Comparison of ENCODE assay signal across 22 cellular contexts in the genomic region with DNA sequence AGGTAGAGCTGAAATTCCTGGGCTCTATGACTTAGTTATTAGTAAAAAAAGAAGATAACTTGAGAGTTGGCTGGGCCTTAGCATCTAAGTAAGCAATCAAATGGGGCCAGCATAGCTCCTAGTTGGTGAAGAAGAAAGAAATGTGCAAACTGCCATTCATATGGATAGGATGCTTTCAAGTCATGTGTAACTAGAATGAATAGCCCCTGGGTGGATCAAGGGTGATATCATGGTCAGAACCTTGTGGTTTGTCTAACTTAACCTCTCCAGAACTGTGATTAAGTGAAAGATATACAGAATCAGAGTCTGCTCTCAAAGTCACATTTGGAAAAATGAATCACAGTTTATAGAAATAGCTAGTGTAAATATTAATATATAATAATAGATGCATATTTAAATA.
DNase-seq lines count a peak whose midpoint lies in the region; ATAC-seq, FAIRE-seq and TF ChIP-seq lines count a peak whose summit lies in the region.
"Had no signal": no experiment of that assay in that cellular context is flagged by ENCODE, and none has a peak within 500 bp of the region (broad histone marks: within the 10 kb centered on the region; RNA-seq: fewer than 3 reads in every experiment).

No MANE protein-coding gene starts in this region.

- H3K4me3 Mint-ChIP-seq in WTC11, result no peak overlapping the region
- H3K4me3 Mint-ChIP-seq: CD4-positive, CD25-positive, alpha-beta regulatory T cell; CD8-positive, alpha-beta memory T cell; IgD-negative memory B cell had no signal

- no peaks in the 10 kb centered on the region for H4K20me1 ChIP-seq in PC-3 (ENCODE audit: low read length)

- H3K27me3 Mint-ChIP-seq in WTC11 (ENCODE audit: low read depth), result no peaks in the 10 kb centered on the region
- H3K27me3 Mint-ChIP-seq: CD4-positive, CD25-positive, alpha-beta regulatory T cell; CD8-positive, alpha-beta memory T cell; IgD-negative memory B cell had no signal

- no peak overlapping the region for H3K9ac ChIP-seq in PC-3 (ENCODE audit: low read length)
- no peak overlapping the region for H3K9ac ChIP-seq in iPS-18a (ENCODE audit: low read length)

- TF ChIP-seq CTCF in PC-3 (conservative IDR thresholded peaks at IDR 0.05; ENCODE audit: low read depth, low read length), result no peak
- no peak for TF ChIP-seq CTCF in WTC11 (IDR thresholded peaks at IDR 0.05)

- POLR2A ChIA-PET in PC-3 (lab: Charles Lee; ENCODE audit: unreplicated experiment), result interaction anchor here (0.6 kb wide), 1 partner anchor 196 kb away, joined by 5 read pairs; no protein-coding TSS in a partner anchor
- POLR2A ChIA-PET in WTC11 (lab: Charles Lee), result no interaction called here

- no peaks in the 10 kb centered on the region for H3K9me2 ChIP-seq in PC-3 (replicated peaks; ENCODE audit: low read length)

- H3K4me1 ChIP-seq in PC-3 (ENCODE audit: insufficient read depth, low read length) (peaks cover 37% of the 10 kb centered on the region), iPS-18a (ENCODE audit: control insufficient read depth, low read depth, low read length) (peaks cover 16% of the 10 kb centered on the region)
- H3K4me1 ChIP-seq: BE2C, HAP-1 had no signal

- H3K79me2 ChIP-seq in PC-3 (ENCODE audit: low read length), result peaks cover 18% of the 10 kb centered on the region

- peaks cover 30% of the 10 kb centered on the region for H3K36me3 Mint-ChIP-seq in WTC11
- H3K36me3 Mint-ChIP-seq: CD4-positive, CD25-positive, alpha-beta regulatory T cell; CD8-positive, alpha-beta memory T cell had no signal

- no peak overlapping the region for H3K27ac Mint-ChIP-seq in WTC11
- H3K27ac Mint-ChIP-seq: CD4-positive, CD25-positive, alpha-beta regulatory T cell; CD8-positive, alpha-beta memory T cell; IgD-negative memory B cell had no signal

- H3K27ac ChIP-seq in PC-3 (ENCODE audit: low read length), result peak overlapping the region; percentile 5; the same call in 1 of the 2 replicates
- H3K27ac ChIP-seq in iPS-18a (ENCODE audit: low read length), result no peak overlapping the region

- H3K4me1 Mint-ChIP-seq in WTC11, result peaks cover 15% of the 10 kb centered on the region
- H3K4me1 Mint-ChIP-seq: CD4-positive, CD25-positive, alpha-beta regulatory T cell; CD8-positive, alpha-beta memory T cell; IgD-negative memory B cell had no signal

- H3K4me2 ChIP-seq in PC-3 (ENCODE audit: low read length), result no peak overlapping the region

- no TSS peak for BruUV-seq in PC-3 (replicated peaks; lab: Mats Ljungman, UMichigan)

- no peak for FAIRE-seq in frontal cortex (lab: Jason Lieb, UNC)
- FAIRE-seq: A204.1, GM12878, HepG2, HTR-8/SVneo had no signal

- peaks cover 28% of the 10 kb centered on the region for H3K9me3 Mint-ChIP-seq in WTC11

- peak; percentile 64 for ATAC-seq in PC-3
- peak; percentile 39; the same call in 1 of the 2 replicates for ATAC-seq in WTC11
- ATAC-seq in HG02610 (IDR thresholded peaks at IDR 0.05; ENCODE audit: unreplicated experiment), result no peak
- ATAC-seq: GM12878, HepG2 had no signal

- H3K36me3 ChIP-seq in PC-3 (ENCODE audit: low read depth, low read length) (peaks cover 5% of the 10 kb centered on the region; the same call in 1 of the 2 replicates), iPS-18a (ENCODE audit: control insufficient read depth, low read depth, low read length) (no peaks in the 10 kb centered on the region)
- H3K36me3 ChIP-seq: BE2C, HAP-1 had no signal

- intact Hi-C loops in PC-3 (cut with micrococcal nuclease), result no loop called here

- no peaks in the 10 kb centered on the region for H3K9me3 ChIP-seq in PC-3 (ENCODE audit: low read length)
- H3K9me3 ChIP-seq in iPS-18a (ENCODE audit: control insufficient read depth, low read depth, low read length), result no peaks in the 10 kb centered on the region
- H3K9me3 ChIP-seq: BE2C, HAP-1 had no signal

- H3F3A ChIP-seq in PC-3 (ENCODE audit: low read length, unreplicated experiment), result no peaks in the 10 kb centered on the region

- H3K4me3 ChIP-seq in PC-3 (ENCODE audit: low read length), result no peak overlapping the region
- H3K4me3 ChIP-seq in iPS-18a (ENCODE audit: low read length), result peak overlapping the region; percentile 5
- H3K4me3 ChIP-seq: GM12878, HAP-1 had no signal

- CTCF ChIA-PET in PC-3 (lab: Charles Lee), result no interaction called here
- CTCF ChIA-PET in WTC11 (lab: Charles Lee), result interaction anchor here (1.2 to 1.5 kb wide), 2 partner anchors 17 to 287 kb away, joined by 3 to 4 read pairs; a partner anchor contains a TSS

- DNase-seq in PC-3 (peak; percentile 52), WTC11 (ENCODE audit: low spot score) (no peak), iPS-NIHi11 (ENCODE audit: low spot score) (no peak), frontal cortex (ENCODE audit: low spot score in 2 of 2) (no peak)
- no peak for DNase-seq in effector CD8-positive, alpha-beta T cell (lab: John Stamatoyannopoulos, UW)
- DNase-seq: ACHN; BE2C; CD4-positive, CD25-positive, alpha-beta regulatory T cell; CD8-positive, alpha-beta memory T cell; COR-L47; DMS 273 treated with DMSO at 0.1 percent for 48 hours; DMS53; DND-41; EL had no signal

- H3K27me3 ChIP-seq in PC-3 (ENCODE audit: low read length) (no peaks in the 10 kb centered on the region), iPS-18a (ENCODE audit: control insufficient read depth, insufficient read depth, low read length) (no peaks in the 10 kb centered on the region)
- H3K27me3 ChIP-seq: BE2C had no signal

- H2AFZ ChIP-seq in PC-3 (ENCODE audit: low read length), result no peak overlapping the region

TF ChIP-seq in WTC11, 78 proteins besides CTCF, POLR2A, EP300 and RAD21:
- no peak for TF ChIP-seq FOXP1 (CRISPR knock-in tag; IDR thresholded peaks at IDR 0.05; ENCODE audit: borderline replicate concordance)
- TF ChIP-seq PRRX2 (CRISPR knock-in tag; IDR thresholded peaks at IDR 0.05), result no peak
- TF ChIP-seq, protein P1, sequence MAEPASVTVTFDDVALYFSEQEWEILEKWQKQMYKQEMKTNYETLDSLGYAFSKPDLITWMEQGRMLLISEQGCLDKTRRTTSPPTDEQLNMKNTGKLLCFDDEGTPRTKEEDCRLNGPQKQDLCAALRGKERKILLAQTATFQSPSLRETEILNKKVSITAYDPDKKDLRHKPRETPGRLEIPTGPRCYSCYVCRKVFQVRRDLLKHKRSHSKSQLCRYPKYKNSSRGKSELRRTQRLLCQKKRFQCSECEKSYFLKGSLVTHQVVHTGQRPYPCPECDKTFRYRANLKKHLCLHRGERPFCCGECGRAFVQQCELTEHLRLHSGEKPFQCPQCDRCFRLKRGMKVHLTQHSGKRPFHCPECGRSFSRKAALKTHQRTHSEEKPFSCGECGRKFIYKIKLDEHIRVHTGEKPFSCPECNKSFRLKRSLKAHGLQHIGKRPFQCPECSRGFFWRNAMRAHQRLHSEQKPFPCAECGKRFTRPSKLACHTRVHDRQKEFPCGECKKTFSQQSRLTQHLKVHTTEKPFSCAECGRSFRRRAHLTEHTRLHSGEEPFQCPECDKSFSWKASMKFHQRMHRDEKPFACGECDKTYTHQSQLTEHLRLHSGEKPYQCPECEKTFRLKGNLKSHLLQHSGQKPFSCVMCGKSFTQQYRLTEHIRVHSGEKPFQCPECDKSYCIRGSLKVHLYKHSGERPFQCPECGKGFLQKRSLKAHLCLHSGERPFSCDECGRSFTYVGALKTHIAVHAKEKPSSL (CRISPR knock-in tag; conservative IDR thresholded peaks at IDR 0.05), result no peak
- no peak for TF ChIP-seq KAT7 (CRISPR knock-in tag; IDR thresholded peaks at IDR 0.05; ENCODE audit: borderline replicate concordance)
- TF ChIP-seq, protein P2, sequence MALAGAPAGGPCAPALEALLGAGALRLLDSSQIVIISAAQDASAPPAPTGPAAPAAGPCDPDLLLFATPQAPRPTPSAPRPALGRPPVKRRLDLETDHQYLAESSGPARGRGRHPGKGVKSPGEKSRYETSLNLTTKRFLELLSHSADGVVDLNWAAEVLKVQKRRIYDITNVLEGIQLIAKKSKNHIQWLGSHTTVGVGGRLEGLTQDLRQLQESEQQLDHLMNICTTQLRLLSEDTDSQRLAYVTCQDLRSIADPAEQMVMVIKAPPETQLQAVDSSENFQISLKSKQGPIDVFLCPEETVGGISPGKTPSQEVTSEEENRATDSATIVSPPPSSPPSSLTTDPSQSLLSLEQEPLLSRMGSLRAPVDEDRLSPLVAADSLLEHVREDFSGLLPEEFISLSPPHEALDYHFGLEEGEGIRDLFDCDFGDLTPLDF (CRISPR knock-in tag; IDR thresholded peaks at IDR 0.05), result no peak
- no peak for TF ChIP-seq SOX15 (CRISPR knock-in tag; IDR thresholded peaks at IDR 0.05)
- TF ChIP-seq, protein P3, sequence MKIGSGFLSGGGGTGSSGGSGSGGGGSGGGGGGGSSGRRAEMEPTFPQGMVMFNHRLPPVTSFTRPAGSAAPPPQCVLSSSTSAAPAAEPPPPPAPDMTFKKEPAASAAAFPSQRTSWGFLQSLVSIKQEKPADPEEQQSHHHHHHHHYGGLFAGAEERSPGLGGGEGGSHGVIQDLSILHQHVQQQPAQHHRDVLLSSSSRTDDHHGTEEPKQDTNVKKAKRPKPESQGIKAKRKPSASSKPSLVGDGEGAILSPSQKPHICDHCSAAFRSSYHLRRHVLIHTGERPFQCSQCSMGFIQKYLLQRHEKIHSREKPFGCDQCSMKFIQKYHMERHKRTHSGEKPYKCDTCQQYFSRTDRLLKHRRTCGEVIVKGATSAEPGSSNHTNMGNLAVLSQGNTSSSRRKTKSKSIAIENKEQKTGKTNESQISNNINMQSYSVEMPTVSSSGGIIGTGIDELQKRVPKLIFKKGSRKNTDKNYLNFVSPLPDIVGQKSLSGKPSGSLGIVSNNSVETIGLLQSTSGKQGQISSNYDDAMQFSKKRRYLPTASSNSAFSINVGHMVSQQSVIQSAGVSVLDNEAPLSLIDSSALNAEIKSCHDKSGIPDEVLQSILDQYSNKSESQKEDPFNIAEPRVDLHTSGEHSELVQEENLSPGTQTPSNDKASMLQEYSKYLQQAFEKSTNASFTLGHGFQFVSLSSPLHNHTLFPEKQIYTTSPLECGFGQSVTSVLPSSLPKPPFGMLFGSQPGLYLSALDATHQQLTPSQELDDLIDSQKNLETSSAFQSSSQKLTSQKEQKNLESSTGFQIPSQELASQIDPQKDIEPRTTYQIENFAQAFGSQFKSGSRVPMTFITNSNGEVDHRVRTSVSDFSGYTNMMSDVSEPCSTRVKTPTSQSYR (CRISPR knock-in tag; IDR thresholded peaks at IDR 0.05), result no peak
- TF ChIP-seq ZNF138 (CRISPR knock-in tag; conservative IDR thresholded peaks at IDR 0.05), result no peak
- TF ChIP-seq, protein P4, sequence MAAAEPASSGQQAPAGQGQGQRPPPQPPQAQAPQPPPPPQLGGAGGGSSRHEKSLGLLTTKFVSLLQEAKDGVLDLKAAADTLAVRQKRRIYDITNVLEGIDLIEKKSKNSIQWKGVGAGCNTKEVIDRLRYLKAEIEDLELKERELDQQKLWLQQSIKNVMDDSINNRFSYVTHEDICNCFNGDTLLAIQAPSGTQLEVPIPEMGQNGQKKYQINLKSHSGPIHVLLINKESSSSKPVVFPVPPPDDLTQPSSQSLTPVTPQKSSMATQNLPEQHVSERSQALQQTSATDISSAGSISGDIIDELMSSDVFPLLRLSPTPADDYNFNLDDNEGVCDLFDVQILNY (CRISPR knock-in tag; IDR thresholded peaks at IDR 0.05), result no peak
- TF ChIP-seq NR1H2 (CRISPR knock-in tag; IDR thresholded peaks at IDR 0.05), result no peak
- TF ChIP-seq GRHL2 (CRISPR knock-in tag; IDR thresholded peaks at IDR 0.05; ENCODE audit: insufficient replicate concordance, severe bottlenecking), result no peak
